In the genomic region with DNA sequence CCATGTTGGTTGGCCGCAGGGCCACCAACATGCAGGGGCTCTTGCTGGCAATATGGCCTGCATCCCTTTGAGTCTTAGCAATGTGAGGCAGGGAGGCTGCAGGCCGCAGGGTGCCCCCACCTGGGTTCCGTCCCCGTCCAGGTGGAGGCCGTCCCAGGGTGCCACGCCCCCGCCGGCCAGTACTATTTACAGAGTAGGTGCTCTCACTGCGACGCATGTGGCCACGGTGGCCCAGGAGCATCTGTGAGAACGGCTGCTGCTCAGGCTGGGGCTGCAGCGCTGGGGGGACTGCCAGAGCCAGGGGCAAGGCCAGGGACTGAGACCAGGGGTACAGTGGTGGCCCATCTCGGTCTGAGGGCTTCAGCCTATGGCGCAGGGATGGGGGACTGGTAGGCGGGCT, we compare ENCODE assay signal across 24 cellular contexts. TPM values are rescaled to one million over a fixed set of nuclear protein-coding genes. Genes with fewer than 3 reads are reported as not detected.
"Had no signal": no experiment of that assay in that cellular context is flagged by ENCODE, and none has a peak within 500 bp of the region (broad histone marks: within the 10 kb centered on the region; RNA-seq: fewer than 3 reads in every experiment).

No MANE protein-coding gene starts in this region.

- H3K9me3 ChIP-seq: gastrocnemius medialis, prostate gland, right atrium auricular region, sigmoid colon, testis, tibial artery had no signal

- H3K9me3 Mint-ChIP-seq: endodermal cell; memory B cell; natural killer cell; neural progenitor cell; stimulated activated memory B cell treated with anti-CD40 and anti-IgM and Interleukin-4, amounts not matched to agents 10 μg/mL and 1 μg/mL and 100 μg/mL, for 72 hours; type B pancreatic cell had no signal

- H3K27ac Mint-ChIP-seq: endodermal cell; memory B cell; natural killer cell; neural progenitor cell; stimulated activated memory B cell treated with anti-CD40 and anti-IgM and Interleukin-4, amounts not matched to agents 10 μg/mL and 1 μg/mL and 100 μg/mL, for 72 hours; type B pancreatic cell had no signal

- H3K9ac ChIP-seq: neural progenitor cell had no signal

- FAIRE-seq: colon, kidney had no signal

- H3K4me2 ChIP-seq: hepatocyte, neural progenitor cell had no signal

- H3K27ac ChIP-seq: hepatocyte, neural progenitor cell, tibial artery had no signal

- H3K27me3 ChIP-seq: dorsolateral prefrontal cortex, gastrocnemius medialis, hepatocyte, right atrium auricular region, sigmoid colon, testis, tibial artery had no signal

- H3K4me3 ChIP-seq: gastrocnemius medialis, hepatocyte, lung, neural progenitor cell, prostate gland, right atrium auricular region, sigmoid colon, testis, tibial artery had no signal

- H3K36me3 ChIP-seq: gastrocnemius medialis, neural progenitor cell, prostate gland, right atrium auricular region, sigmoid colon had no signal

- DNase-seq: dorsolateral prefrontal cortex; effector CD4-positive, alpha-beta T cell; endodermal cell; gastrocnemius medialis; head of caudate nucleus; kidney; natural killer cell; nucleus accumbens; sigmoid colon; stimulated activated CD4-positive, alpha-beta T cell treated with anti-CD3 and anti-CD28 coated beads, Interleukin-2, amount 100 ng/mL, for 24 hours; stimulated activated CD4-positive, alpha-beta T cell treated with anti-CD3 and anti-CD28 coated beads, Interleukin-4, amount 100 ng/mL, for 24 hours; stimulated activated naive CD8-positive, alpha-beta T cell treated with anti-CD3 and anti-CD28 coated beads, Interleukin-15, Interleukin-2, amounts not matched to agents 100 U/mL and 50 U/mL, for 24 hours; testis; tibial artery had no signal

- H3K36me3 Mint-ChIP-seq: memory B cell; natural killer cell; stimulated activated memory B cell treated with anti-CD40 and anti-IgM and Interleukin-4, amounts not matched to agents 10 μg/mL and 1 μg/mL and 100 μg/mL, for 72 hours had no signal

- H3K4me3 Mint-ChIP-seq: endodermal cell; memory B cell; natural killer cell; neural progenitor cell; stimulated activated memory B cell treated with anti-CD40 and anti-IgM and Interleukin-4, amounts not matched to agents 10 μg/mL and 1 μg/mL and 100 μg/mL, for 72 hours; type B pancreatic cell had no signal

RNA-seq across cellular contexts. Expression of gene EXOC3L1, which starts 9.8 kb away (rescaled TPM):
- total RNA-seq: natural killer cell, osteocyte had no signal
